In the genomic region with DNA sequence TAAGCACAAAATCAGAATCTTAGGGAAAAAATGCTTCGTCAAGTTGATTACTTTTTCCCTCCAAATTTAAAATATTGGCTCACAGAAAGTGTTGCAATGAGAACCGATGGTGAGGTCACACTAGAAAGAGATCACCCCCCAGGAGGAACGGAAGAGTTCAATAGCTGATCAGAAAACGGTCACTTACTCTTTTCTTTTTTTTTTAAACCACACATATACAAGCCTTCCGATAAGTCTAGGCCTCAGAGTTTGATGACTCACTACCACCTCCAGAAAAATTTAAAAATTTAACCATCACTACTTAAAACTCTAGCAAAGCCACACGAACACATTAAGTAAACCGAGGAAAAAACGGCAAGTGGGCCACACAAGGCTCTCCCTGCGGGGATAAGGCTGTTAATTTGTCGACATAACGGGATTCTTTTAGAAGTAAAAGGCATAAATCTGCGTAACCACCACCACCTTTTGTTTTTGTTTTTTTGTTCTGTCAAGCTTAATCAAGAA, we compare ENCODE assay signal across 8 cellular contexts. TPM values are rescaled to one million over a fixed set of nuclear protein-coding genes. Genes with fewer than 3 reads are reported as not detected.
A peak's percentile ranks its signal among the peaks of the same experiment; 100 is the strongest.
DNase-seq lines count a peak whose midpoint lies in the region; ATAC-seq, FAIRE-seq and TF ChIP-seq lines count a peak whose summit lies in the region.

No MANE protein-coding gene starts in this region.

- no peak overlapping the region for H3K27ac ChIP-seq in GM23338 (ENCODE audit: low read depth)
- peak overlapping the region; percentile 86 for H3K27ac ChIP-seq in epithelial cell of prostate
- H3K27ac ChIP-seq in pancreas = peak overlapping the region; percentile 93 to 98 (median 95)

- peaks cover 18% of the 10 kb centered on the region for H3K4me1 Mint-ChIP-seq in GM23338

- no peaks in the 10 kb centered on the region for H3F3A ChIP-seq in GM23338 (replicated peaks; ENCODE audit: low read depth)

- peaks cover 29% of the 10 kb centered on the region for H3K27me3 Mint-ChIP-seq in GM23338 (ENCODE audit: insufficient read depth, low read depth, poor library complexity)

- WGBS in pancreas, 2 donors = 6 to 8% methylated on average over 12 of the region's 12 CpGs

- H3K36me3 Mint-ChIP-seq in GM23338 (ENCODE audit: low read depth) = peaks cover 34% of the 10 kb centered on the region

- intact Hi-C loops in pancreas (cut with DNase I) = no loop called here

- H3K4me2 ChIP-seq in GM23338 = peak overlapping the region; percentile 90

- H3K79me2 ChIP-seq in GM23338 (replicated peaks; ENCODE audit: insufficient read depth) = peaks cover 59% of the 10 kb centered on the region

- peaks cover 7% of the 10 kb centered on the region; the same call in 1 of the 2 replicates for H3K36me3 ChIP-seq in GM23338 (ENCODE audit: insufficient read depth)
- H3K36me3 ChIP-seq in pancreas = no peaks in the 10 kb centered on the region

- peaks cover 10% of the 10 kb centered on the region; the same call in 1 of the 2 replicates for H3K4me1 ChIP-seq in GM23338 (ENCODE audit: insufficient read depth)
- peaks cover 29 to 54% (median 33%) of the 10 kb centered on the region in 3 donors for H3K4me1 ChIP-seq in pancreas

- peak overlapping the region; percentile 98 for H3K4me3 Mint-ChIP-seq in GM23338

- no peaks in the 10 kb centered on the region for H3K9me2 ChIP-seq in GM23338 (ENCODE audit: insufficient read depth)

- no peaks in the 10 kb centered on the region for H3K9me3 ChIP-seq in pancreas

- no peak for FAIRE-seq in pancreas (lab: Jason Lieb, UNC)

- H3K4me3 ChIP-seq in GM23338 (peak overlapping the region; percentile 98), pancreas (peak overlapping the region; percentile 75 to 100 (median 98))

- H3K9me3 Mint-ChIP-seq in GM23338 = peaks cover 14% of the 10 kb centered on the region; the same call in 2 of the 3 replicates

- peaks cover 46% of the 10 kb centered on the region for H4K20me1 ChIP-seq in GM23338 (replicated peaks; ENCODE audit: insufficient read depth)

- DNase-seq in GM23338 (ENCODE audit: low spot score) = no peak
- DNase-seq in SIG-M5 treated with dmso at 0.1 percent for 504 hours (lab: John Stamatoyannopoulos, UW; ENCODE audit: unreplicated experiment) = peak; percentile 83
- no peak for DNase-seq in epithelial cell of prostate (ENCODE audit: low read depth, low spot score)
- DNase-seq in pancreas = no peak
- no peak for DNase-seq in HPDE6-E6E7 (ENCODE audit: extremely low spot score)
- no peak for DNase-seq in GM19238 (ENCODE audit: insufficient read length, low spot score)
- DNase-seq in NCI-H2107 treated with DMSO at 0.1 percent for 48 hours (lab: John Stamatoyannopoulos, UW; ENCODE audit: unreplicated experiment) = no peak

- H2AFZ ChIP-seq in GM23338 = no peak overlapping the region

- peak overlapping the region; percentile 12; the same call in 1 of the 2 replicates for H3K27ac Mint-ChIP-seq in GM23338

- ATAC-seq in GM23338 = no peak
- ATAC-seq in pancreas = no peak
- ATAC-seq in HG03469 (IDR thresholded peaks at IDR 0.05; ENCODE audit: unreplicated experiment) = no peak

- no peak for TF ChIP-seq CTCF in GM23338 (conservative IDR thresholded peaks at IDR 0.05; ENCODE audit: low read depth in 2 of 2)
- no peak for TF ChIP-seq CTCF in pancreas (IDR thresholded peaks at IDR 0.05)

- H3K27me3 ChIP-seq in GM23338 (ENCODE audit: insufficient read depth) (peaks cover 13% of the 10 kb centered on the region), pancreas (no peaks in the 10 kb centered on the region)

TF ChIP-seq in GM23338, 12 proteins besides CTCF, POLR2A, EP300 and RAD21 (continues in another document):
- no peak for TF ChIP-seq NANOG (IDR thresholded peaks at IDR 0.05; ENCODE audit: borderline replicate concordance)
- TF ChIP-seq EZH2phosphoT487 (IDR thresholded peaks at IDR 0.05; ENCODE audit: unreplicated experiment) = no peak
- TF ChIP-seq ZNF331 (CRISPR knock-in tag; IDR thresholded peaks at IDR 0.05; ENCODE audit: low read depth) = no peak
- TF ChIP-seq STAT1 (IDR thresholded peaks at IDR 0.05; ENCODE audit: unreplicated experiment) = no peak
- TF ChIP-seq, protein P1, sequence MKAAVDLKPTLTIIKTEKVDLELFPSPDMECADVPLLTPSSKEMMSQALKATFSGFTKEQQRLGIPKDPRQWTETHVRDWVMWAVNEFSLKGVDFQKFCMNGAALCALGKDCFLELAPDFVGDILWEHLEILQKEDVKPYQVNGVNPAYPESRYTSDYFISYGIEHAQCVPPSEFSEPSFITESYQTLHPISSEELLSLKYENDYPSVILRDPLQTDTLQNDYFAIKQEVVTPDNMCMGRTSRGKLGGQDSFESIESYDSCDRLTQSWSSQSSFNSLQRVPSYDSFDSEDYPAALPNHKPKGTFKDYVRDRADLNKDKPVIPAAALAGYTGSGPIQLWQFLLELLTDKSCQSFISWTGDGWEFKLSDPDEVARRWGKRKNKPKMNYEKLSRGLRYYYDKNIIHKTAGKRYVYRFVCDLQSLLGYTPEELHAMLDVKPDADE (IDR thresholded peaks at IDR 0.05) = no peak
- TF ChIP-seq ZNF114 (CRISPR knock-in tag; IDR thresholded peaks at IDR 0.05) = no peak
- no peak for TF ChIP-seq EZH2 (IDR thresholded peaks at IDR 0.05; ENCODE audit: low read depth, unreplicated experiment)
- TF ChIP-seq CREB1 (CRISPR knock-in tag; IDR thresholded peaks at IDR 0.05; ENCODE audit: low read depth) = no peak
- TF ChIP-seq POLR2AphosphoS5 (IDR thresholded peaks at IDR 0.05; ENCODE audit: low read depth) = no peak

RNA-seq across cellular contexts. Expression of a gene that starts 1.2 kb away (rescaled TPM):
- total RNA-seq in GM23338 (2014; rRNA removed; shearing (Covaris generic)) = 242 and 261 TPM in 2 replicates
- 66.3 and 67.7 TPM in 2 replicates for polyA plus RNA-seq in GM23338 (2016; fragmentation: Nextera tagmentation; extraction: Ambion mirVana)
- total RNA-seq in pancreas = 100 to 1,000 TPM in 5 of 6 donors, 10 to 100 TPM in 1; 87.9 to 132 (median 129) TPM
- polyA plus RNA-seq in pancreas = 100 to 1,000 TPM in 1 of 2 donors, 10 to 100 TPM in 1; 63.1 to 106 TPM

RNA-seq across cellular contexts. Expression of a gene that starts 1.5 kb away (rescaled TPM):
- total RNA-seq in GM23338 (2014; rRNA removed; shearing (Covaris generic)) = not detected in 2 replicates
- polyA plus RNA-seq in GM23338 (2016; fragmentation: Nextera tagmentation; extraction: Ambion mirVana) (0.57 TPM in 1 of 2 replicates, not detected in the other), pancreas (1 to 10 TPM; 1.8 to 3.1 TPM)
- total RNA-seq in pancreas = under 1 TPM; 0.31 to 0.94 (median 0.67) TPM

RNA-seq across cellular contexts. Expression of a gene that starts 18.3 kb away (rescaled TPM):
- 32.4 and 39.9 TPM in 2 replicates for total RNA-seq in GM23338 (2014; rRNA removed; shearing (Covaris generic))
- polyA plus RNA-seq in GM23338 (2016; fragmentation: Nextera tagmentation; extraction: Ambion mirVana) (100 and 104 TPM in 2 replicates), pancreas (10 to 100 TPM; 37.3 to 52.4 TPM)
- total RNA-seq in pancreas = 10 to 100 TPM in 4 of 6 donors, 1 to 10 TPM in 2; 7.8 to 18.7 (median 11.9) TPM

RNA-seq across cellular contexts. Expression of a gene that starts 18.4 kb away (rescaled TPM):
- total RNA-seq in GM23338 (2014; rRNA removed; shearing (Covaris generic)) = 21.6 and 39.1 TPM in 2 replicates
- polyA plus RNA-seq in GM23338 (2016; fragmentation: Nextera tagmentation; extraction: Ambion mirVana) (51.5 and 52.6 TPM in 2 replicates), pancreas (10 to 100 TPM; 69.2 to 73.9 TPM)
- total RNA-seq in pancreas = 10 to 100 TPM; 33.6 to 47.8 (median 37.2) TPM

RNA-seq across cellular contexts. Expression of a gene that starts 26.6 kb away (rescaled TPM):
- total RNA-seq in GM23338 (2014; rRNA removed; shearing (Covaris generic)) = 2,020 and 2,188 TPM in 2 replicates
- polyA plus RNA-seq in GM23338 (2016; fragmentation: Nextera tagmentation; extraction: Ambion mirVana) = 1,644 and 1,788 TPM in 2 replicates
- 1,000 to 10,000 TPM; 1,234 to 2,140 (median 1,676) TPM for total RNA-seq in pancreas
- polyA plus RNA-seq in pancreas = 1,000 to 10,000 TPM; 1,900 to 1,906 TPM
